ENCODE assay signal across 3 cellular contexts in genomic region chr3:14097616-14098391, GRCh38.
"Had no signal": no experiment of that assay in that cellular context is flagged by ENCODE, and none has a peak within 500 bp of the region (broad histone marks: within the 10 kb centered on the region; RNA-seq: fewer than 3 reads in every experiment).

No MANE protein-coding gene starts in this region.

- ATAC-seq: GM12878 had no signal

- H3K4me3 ChIP-seq: GM12878 had no signal

- DNase-seq: GDM1, GF-D8 had no signal
